ENCODE assay signal across 8 cellular contexts in the genomic region with DNA sequence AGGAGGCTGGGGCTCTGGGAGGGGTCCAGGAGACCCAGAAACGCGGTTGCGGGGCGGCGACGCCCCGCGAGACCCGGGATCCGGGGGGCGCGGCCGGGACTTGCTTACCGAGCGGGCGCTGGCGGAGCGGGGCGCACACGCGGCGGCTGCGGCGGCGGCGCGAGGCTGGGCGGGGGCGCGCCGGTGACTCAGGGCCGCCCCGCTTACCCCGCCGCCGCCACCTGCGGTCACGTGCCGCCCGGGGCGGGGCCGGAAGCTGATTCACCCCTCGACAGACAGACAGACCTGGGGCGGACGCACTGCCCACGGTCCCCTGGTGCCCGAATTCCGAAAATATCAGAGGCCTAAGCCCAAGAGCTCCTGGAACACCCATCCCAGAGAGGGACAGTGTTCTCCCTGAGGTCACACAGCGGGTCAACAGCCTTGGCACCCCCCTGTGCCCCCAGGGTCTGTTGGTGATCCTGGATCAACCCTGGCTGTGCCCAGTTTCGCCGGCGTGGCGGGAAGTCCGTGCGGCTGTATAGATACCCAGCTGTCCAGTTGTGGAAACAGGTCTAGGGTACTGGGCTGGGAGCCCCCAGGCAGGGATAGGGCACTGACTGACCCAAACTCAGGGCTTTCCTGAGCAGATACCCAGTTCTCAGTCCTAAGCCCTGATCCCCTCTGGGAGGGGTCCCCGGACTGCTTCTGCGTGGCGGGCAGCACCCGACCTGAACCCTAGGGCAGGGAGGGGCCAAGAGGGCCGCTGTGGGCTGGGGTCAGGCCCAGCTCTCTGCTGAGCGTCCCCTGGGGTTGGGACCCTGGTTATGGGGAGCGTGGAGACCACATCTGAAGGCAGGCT. TPM values are rescaled to one million over a fixed set of nuclear protein-coding genes. Genes with fewer than 3 reads are reported as not detected.
DNase-seq lines count a peak whose midpoint lies in the region; ATAC-seq and TF ChIP-seq lines count a peak whose summit lies in the region.

Gene FAM83G, minus strand, starts transcription at position 164 of the 841 bp plus-strand sequence. CDS start 723 bp downstream, outside the sequence.

- H3K27me3 ChIP-seq in endodermal cell (ENCODE audit: control insufficient read depth, insufficient read depth, low read length, poor library complexity, severe bottlenecking): no peaks in the 10 kb centered on the region
- no peaks in the 10 kb centered on the region for H3K27me3 ChIP-seq in mucosa of rectum (ENCODE audit: control insufficient read depth in 2 of 2, insufficient read depth in 2 of 2, low read length in 2 of 2)

- H3K36me3 Mint-ChIP-seq in endodermal cell (ENCODE audit: low read depth): no peaks in the 10 kb centered on the region

- H3K27ac Mint-ChIP-seq in endodermal cell: peak within 1 kb of the TSS; percentile 90

- H3K9ac ChIP-seq in endodermal cell (ENCODE audit: extremely low read depth, low read length, poor library complexity, severe bottlenecking) (peak within 1 kb of the TSS; percentile 53), mucosa of rectum (ENCODE audit: low read depth in 1 of 2, low read length in 2 of 2) (peak within 1 kb of the TSS; percentile 85 to 90)

- H3K9me3 Mint-ChIP-seq in endodermal cell: peaks cover 10% of the 10 kb centered on the region

- H3K4me3 ChIP-seq in endodermal cell (ENCODE audit: low read length): peak within 1 kb of the TSS; percentile 79
- H3K4me3 ChIP-seq in mucosa of rectum (ENCODE audit: low read length in 2 of 2): peak within 1 kb of the TSS; percentile 79 to 95

- 16% methylated on average over 44 to 62 of the region's 62 CpGs for WGBS in endodermal cell (ENCODE audit: insufficient coverage in 1 of 2, insufficient read length in 1 of 2), 2 experiments

- H3K36me3 ChIP-seq in endodermal cell (ENCODE audit: control insufficient read depth, insufficient read depth, low read length) (peaks cover 21% of the 10 kb centered on the region), mucosa of rectum (ENCODE audit: control insufficient read depth in 2 of 2, insufficient read depth in 2 of 2, low read length in 2 of 2) (peaks cover 0 to 3% of the 10 kb centered on the region in 2 donors)

- H3K4me3 Mint-ChIP-seq in endodermal cell: peak within 1 kb of the TSS; percentile 78

- DNase-seq in NCI-H226 (peak; percentile 83), endodermal cell (peak; percentile 93)
- peak; percentile 94 for DNase-seq in activated CD8-positive, alpha-beta memory T cell treated with anti-CD3 and anti-CD28 coated beads for 24 hours
- peak; percentile 78 to 90 for DNase-seq in stimulated activated CD8-positive, alpha-beta memory T cell treated with anti-CD3 and anti-CD28 coated beads, Interleukin-7, amount 100 ng/mL, for 4 hours (ENCODE audit: low read depth in 2 of 2)
- no peak for DNase-seq in NK-92 treated with Interleukin-12 subunit alpha and Interleukin-12 subunit beta, amount 100 ng/mL, for 24 hours (lab: John Stamatoyannopoulos, UW)

- H3K27ac ChIP-seq in endodermal cell (ENCODE audit: low read depth, low read length) (no peak within 1 kb of the TSS), mucosa of rectum (ENCODE audit: low read depth in 2 of 2, low read length in 2 of 2) (peak within 1 kb of the TSS; percentile 88 to 91)

- peaks cover 8% of the 10 kb centered on the region for H3K4me1 Mint-ChIP-seq in endodermal cell

- peaks cover 7% of the 10 kb centered on the region for H3K9me3 ChIP-seq in endodermal cell (ENCODE audit: control insufficient read depth, low read length)
- no peaks in the 10 kb centered on the region for H3K9me3 ChIP-seq in mucosa of rectum (ENCODE audit: control insufficient read depth in 2 of 2, low read length in 2 of 2)

- no peaks in the 10 kb centered on the region for H3K27me3 Mint-ChIP-seq in endodermal cell (ENCODE audit: insufficient read depth)

- H3K4me1 ChIP-seq in endodermal cell (ENCODE audit: control insufficient read depth, insufficient read depth, low read length) (peaks cover 5% of the 10 kb centered on the region), mucosa of rectum (ENCODE audit: control insufficient read depth in 2 of 2, insufficient read depth in 2 of 2, low read length in 2 of 2) (peaks cover 38 to 43% of the 10 kb centered on the region in 2 donors)

- no peak for TF ChIP-seq CTCF in endodermal cell (conservative IDR thresholded peaks at IDR 0.05)

- ATAC-seq in GM18502 (IDR thresholded peaks at IDR 0.05; ENCODE audit: poor library complexity, unreplicated experiment) (peak; percentile 73), HG02759 (IDR thresholded peaks at IDR 0.05; ENCODE audit: unreplicated experiment) (peak; percentile 84)

RNA-seq across cellular contexts. Expression of gene FAM83G, which starts in this region (rescaled TPM):
- total RNA-seq in endodermal cell: 10 to 100 TPM; 24.2 to 27.0 TPM
- polyA plus RNA-seq in endodermal cell (2013, experiment 1 of 2): 6.2 TPM
- polyA plus RNA-seq in endodermal cell (2013, experiment 2 of 2): 6.5 TPM
